ENCODE assay signal across 33 cellular contexts in genomic region chr2:208386546-208386945, GRCh38. TPM values are rescaled to one million over a fixed set of nuclear protein-coding genes. Genes with fewer than 3 reads are reported as not detected.
"Had no signal": no experiment of that assay in that cellular context is flagged by ENCODE, and none has a peak within 500 bp of the region (broad histone marks: within the 10 kb centered on the region; RNA-seq: fewer than 3 reads in every experiment).

No MANE protein-coding gene starts in this region.

- H3K36me3 Mint-ChIP-seq: activated naive CD4-positive, alpha-beta T cell treated with anti-CD3 and anti-CD28 coated beads, Interleukin-2, amount 10 ng/mL, durations not matched to agents 7 days and 5 days; activated naive CD4-positive, alpha-beta T cell treated with anti-CD3 and anti-CD28 coated beads, Interleukin-2, amount 50 U/mL, for 72 hours; activated naive CD8-positive, alpha-beta T cell treated with anti-CD3 and anti-CD28 coated beads, Interleukin-2, amount 10 ng/mL, durations not matched to agents 7 days and 5 days; brain had no signal

- H3K79me2 ChIP-seq: hepatocyte had no signal

- H3K36me3 ChIP-seq: ascending aorta, colonic mucosa, esophagus muscularis mucosa, gastroesophageal sphincter, heart right ventricle had no signal

- H3K9me3 Mint-ChIP-seq: activated CD4-positive, alpha-beta memory T cell treated with anti-CD3 and anti-CD28 coated beads, Interleukin-2, amount 10 ng/mL, durations not matched to agents 7 days and 5 days; activated CD4-positive, alpha-beta T cell treated with anti-CD3 and anti-CD28 coated beads, Interleukin-2, amount 10 ng/mL, durations not matched to agents 7 days and 5 days; activated naive CD4-positive, alpha-beta T cell treated with anti-CD3 and anti-CD28 coated beads, Interleukin-2, amount 10 ng/mL, durations not matched to agents 7 days and 5 days; activated naive CD4-positive, alpha-beta T cell treated with anti-CD3 and anti-CD28 coated beads, Interleukin-2, amount 50 U/mL, for 72 hours; activated naive CD8-positive, alpha-beta T cell treated with anti-CD3 and anti-CD28 coated beads, Interleukin-2, amount 10 ng/mL, durations not matched to agents 7 days and 5 days; activated T-cell treated with anti-CD3 and anti-CD28 coated beads, Interleukin-2, amount 50 U/mL, for 24 hours; activated T-cell treated with anti-CD3 and anti-CD28 coated beads, Interleukin-2, amount 50 U/mL, for 72 hours; T-helper 2 cell treated with Interferon-gamma antibody and Interleukin-4, amounts not matched to agents 5 μg/mL and 100 μg/mL, for 36 hours had no signal

- H3K27ac ChIP-seq: ascending aorta, colonic mucosa, dorsolateral prefrontal cortex, esophagus muscularis mucosa, foreskin keratinocyte, gastroesophageal sphincter, heart right ventricle, hepatocyte had no signal

- H3K4me3 Mint-ChIP-seq: activated CD4-positive, alpha-beta memory T cell treated with anti-CD3 and anti-CD28 coated beads, Interleukin-2, amount 10 ng/mL, durations not matched to agents 7 days and 5 days; activated CD4-positive, alpha-beta T cell treated with anti-CD3 and anti-CD28 coated beads, Interleukin-2, amount 10 ng/mL, durations not matched to agents 7 days and 5 days; activated naive CD4-positive, alpha-beta T cell treated with anti-CD3 and anti-CD28 coated beads, Interleukin-2, amount 10 ng/mL, durations not matched to agents 7 days and 5 days; activated naive CD8-positive, alpha-beta T cell treated with anti-CD3 and anti-CD28 coated beads, Interleukin-2, amount 10 ng/mL, durations not matched to agents 7 days and 5 days; activated T-cell treated with anti-CD3 and anti-CD28 coated beads, Interleukin-2, amount 50 U/mL, for 24 hours; activated T-cell treated with anti-CD3 and anti-CD28 coated beads, Interleukin-2, amount 50 U/mL, for 72 hours; brain; T-helper 17 cell; T-helper 2 cell treated with Interferon-gamma antibody and Interleukin-4, amounts not matched to agents 5 μg/mL and 100 μg/mL, for 36 hours had no signal

- H3K27me3 ChIP-seq: ascending aorta, colonic mucosa, hepatocyte had no signal

- H3K4me3 ChIP-seq: ascending aorta, colonic mucosa, dorsolateral prefrontal cortex, esophagus muscularis mucosa, gastroesophageal sphincter, heart right ventricle, hepatocyte had no signal

- H3K4me1 ChIP-seq: ascending aorta, colonic mucosa, esophagus muscularis mucosa, foreskin keratinocyte, gastroesophageal sphincter, heart right ventricle had no signal

- H3K4me2 ChIP-seq: hepatocyte had no signal

- H3K27ac Mint-ChIP-seq: activated CD4-positive, alpha-beta memory T cell treated with anti-CD3 and anti-CD28 coated beads, Interleukin-2, amount 10 ng/mL, durations not matched to agents 7 days and 5 days; activated CD4-positive, alpha-beta T cell treated with anti-CD3 and anti-CD28 coated beads, Interleukin-2, amount 10 ng/mL, durations not matched to agents 7 days and 5 days; activated naive CD4-positive, alpha-beta T cell treated with anti-CD3 and anti-CD28 coated beads, Interleukin-2, amount 10 ng/mL, durations not matched to agents 7 days and 5 days; activated naive CD4-positive, alpha-beta T cell treated with anti-CD3 and anti-CD28 coated beads, Interleukin-2, amount 50 U/mL, for 72 hours; activated naive CD8-positive, alpha-beta T cell treated with anti-CD3 and anti-CD28 coated beads, Interleukin-2, amount 10 ng/mL, durations not matched to agents 7 days and 5 days; activated T-cell treated with anti-CD3 and anti-CD28 coated beads, Interleukin-2, amount 50 U/mL, for 24 hours; activated T-cell treated with anti-CD3 and anti-CD28 coated beads, Interleukin-2, amount 50 U/mL, for 72 hours; brain; T-helper 17 cell; T-helper 2 cell treated with Interferon-gamma antibody and Interleukin-4, amounts not matched to agents 5 μg/mL and 100 μg/mL, for 36 hours had no signal

- H3K27me3 Mint-ChIP-seq: brain had no signal

- DNase-seq: activated CD4-positive, alpha-beta memory T cell treated with anti-CD3 and anti-CD28 coated beads, Interleukin-2, amount 10 ng/mL, durations not matched to agents 7 days and 5 days; activated CD4-positive, alpha-beta T cell treated with anti-CD3 and anti-CD28 coated beads for 4 hours; activated CD4-positive, alpha-beta T cell treated with anti-CD3 and anti-CD28 coated beads, Interleukin-2, amount 10 ng/mL, durations not matched to agents 7 days and 5 days; activated CD4-positive, alpha-beta T cell treated with anti-CD3 and anti-CD28 coated beads, Interleukin-2, amount 50 U/mL, for 4 hours; activated CD4-positive, CD25-positive, alpha-beta regulatory T cell; activated CD4-positive, CD25-positive, alpha-beta regulatory T cell treated with anti-CD3 and anti-CD28 coated beads, Interleukin-2, amount 50 U/mL, for 72 hours; activated CD8-positive, alpha-beta memory T cell treated with anti-CD3 and anti-CD28 coated beads, Interleukin-2, amount 50 U/mL, for 48 hours; activated gamma-delta T cell; activated naive CD4-positive, alpha-beta T cell; activated naive CD4-positive, alpha-beta T cell treated with anti-CD3 and anti-CD28 coated beads, Interleukin-2, amount 10 ng/mL, durations not matched to agents 7 days and 5 days; activated naive CD8-positive, alpha-beta T cell treated with anti-CD3 and anti-CD28 coated beads, Interleukin-2, amount 10 ng/mL, durations not matched to agents 7 days and 5 days; activated T-cell treated with anti-CD3 and anti-CD28 coated beads for 4 hours; activated T-cell treated with anti-CD3 and anti-CD28 coated beads, Interleukin-2, amount 50 U/mL, for 24 hours; activated T-cell treated with anti-CD3 and anti-CD28 coated beads, Interleukin-2, amount 50 U/mL, for 72 hours; caudate nucleus; cerebellar nuclear complex; colonic mucosa; dorsolateral prefrontal cortex; effector memory CD4-positive, alpha-beta T cell; erythroblast; foreskin keratinocyte; heart right ventricle; T-helper 1 cell; T-helper 17 cell; T1000 had no signal

- H3K4me1 Mint-ChIP-seq: activated CD4-positive, alpha-beta memory T cell treated with anti-CD3 and anti-CD28 coated beads, Interleukin-2, amount 10 ng/mL, durations not matched to agents 7 days and 5 days; activated CD4-positive, alpha-beta T cell treated with anti-CD3 and anti-CD28 coated beads, Interleukin-2, amount 10 ng/mL, durations not matched to agents 7 days and 5 days; activated naive CD4-positive, alpha-beta T cell treated with anti-CD3 and anti-CD28 coated beads, Interleukin-2, amount 10 ng/mL, durations not matched to agents 7 days and 5 days; activated naive CD8-positive, alpha-beta T cell treated with anti-CD3 and anti-CD28 coated beads, Interleukin-2, amount 10 ng/mL, durations not matched to agents 7 days and 5 days; brain had no signal

RNA-seq across cellular contexts. Expression of gene PTH2R, which starts 20.0 kb away (rescaled TPM):
- total RNA-seq: ascending aorta, colonic mucosa, foreskin keratinocyte, glomerular endothelial cell, heart right ventricle, hepatocyte had no signal
- polyA plus RNA-seq: foreskin keratinocyte, hepatocyte had no signal
